3 cellular contexts compared by ENCODE assay signal in genomic region chr6:95856876-95857364, GRCh38.
TF ChIP-seq lines count a peak whose summit lies in the region.

No MANE protein-coding gene starts in this region.

TF ChIP-seq in GM23338, 12 proteins besides CTCF, POLR2A, EP300 and RAD21 (continues in another document):
- TF ChIP-seq, protein P1, sequence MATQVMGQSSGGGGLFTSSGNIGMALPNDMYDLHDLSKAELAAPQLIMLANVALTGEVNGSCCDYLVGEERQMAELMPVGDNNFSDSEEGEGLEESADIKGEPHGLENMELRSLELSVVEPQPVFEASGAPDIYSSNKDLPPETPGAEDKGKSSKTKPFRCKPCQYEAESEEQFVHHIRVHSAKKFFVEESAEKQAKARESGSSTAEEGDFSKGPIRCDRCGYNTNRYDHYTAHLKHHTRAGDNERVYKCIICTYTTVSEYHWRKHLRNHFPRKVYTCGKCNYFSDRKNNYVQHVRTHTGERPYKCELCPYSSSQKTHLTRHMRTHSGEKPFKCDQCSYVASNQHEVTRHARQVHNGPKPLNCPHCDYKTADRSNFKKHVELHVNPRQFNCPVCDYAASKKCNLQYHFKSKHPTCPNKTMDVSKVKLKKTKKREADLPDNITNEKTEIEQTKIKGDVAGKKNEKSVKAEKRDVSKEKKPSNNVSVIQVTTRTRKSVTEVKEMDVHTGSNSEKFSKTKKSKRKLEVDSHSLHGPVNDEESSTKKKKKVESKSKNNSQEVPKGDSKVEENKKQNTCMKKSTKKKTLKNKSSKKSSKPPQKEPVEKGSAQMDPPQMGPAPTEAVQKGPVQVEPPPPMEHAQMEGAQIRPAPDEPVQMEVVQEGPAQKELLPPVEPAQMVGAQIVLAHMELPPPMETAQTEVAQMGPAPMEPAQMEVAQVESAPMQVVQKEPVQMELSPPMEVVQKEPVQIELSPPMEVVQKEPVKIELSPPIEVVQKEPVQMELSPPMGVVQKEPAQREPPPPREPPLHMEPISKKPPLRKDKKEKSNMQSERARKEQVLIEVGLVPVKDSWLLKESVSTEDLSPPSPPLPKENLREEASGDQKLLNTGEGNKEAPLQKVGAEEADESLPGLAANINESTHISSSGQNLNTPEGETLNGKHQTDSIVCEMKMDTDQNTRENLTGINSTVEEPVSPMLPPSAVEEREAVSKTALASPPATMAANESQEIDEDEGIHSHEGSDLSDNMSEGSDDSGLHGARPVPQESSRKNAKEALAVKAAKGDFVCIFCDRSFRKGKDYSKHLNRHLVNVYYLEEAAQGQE (IDR thresholded peaks at IDR 0.05; ENCODE audit: unreplicated experiment): no peak
- TF ChIP-seq ZNF331 (CRISPR knock-in tag; IDR thresholded peaks at IDR 0.05; ENCODE audit: low read depth) (no peak), NANOG (IDR thresholded peaks at IDR 0.05; ENCODE audit: borderline replicate concordance) (no peak), POLR2AphosphoS5 (IDR thresholded peaks at IDR 0.05; ENCODE audit: low read depth) (no peak), EZH2 (IDR thresholded peaks at IDR 0.05; ENCODE audit: low read depth, unreplicated experiment) (no peak), STAT1 (IDR thresholded peaks at IDR 0.05; ENCODE audit: unreplicated experiment) (no peak), ETS1 (IDR thresholded peaks at IDR 0.05) (no peak), CREB1 (CRISPR knock-in tag; IDR thresholded peaks at IDR 0.05; ENCODE audit: low read depth) (no peak)

TF ChIP-seq in WTC11, 78 proteins besides CTCF, POLR2A, EP300 and RAD21 (continues in another document):
- TF ChIP-seq ZNF532 (CRISPR knock-in tag; IDR thresholded peaks at IDR 0.05; ENCODE audit: borderline replicate concordance): no peak
- TF ChIP-seq, protein P2, sequence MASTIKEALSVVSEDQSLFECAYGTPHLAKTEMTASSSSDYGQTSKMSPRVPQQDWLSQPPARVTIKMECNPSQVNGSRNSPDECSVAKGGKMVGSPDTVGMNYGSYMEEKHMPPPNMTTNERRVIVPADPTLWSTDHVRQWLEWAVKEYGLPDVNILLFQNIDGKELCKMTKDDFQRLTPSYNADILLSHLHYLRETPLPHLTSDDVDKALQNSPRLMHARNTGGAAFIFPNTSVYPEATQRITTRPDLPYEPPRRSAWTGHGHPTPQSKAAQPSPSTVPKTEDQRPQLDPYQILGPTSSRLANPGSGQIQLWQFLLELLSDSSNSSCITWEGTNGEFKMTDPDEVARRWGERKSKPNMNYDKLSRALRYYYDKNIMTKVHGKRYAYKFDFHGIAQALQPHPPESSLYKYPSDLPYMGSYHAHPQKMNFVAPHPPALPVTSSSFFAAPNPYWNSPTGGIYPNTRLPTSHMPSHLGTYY (CRISPR knock-in tag; IDR thresholded peaks at IDR 0.05): no peak
- no peak for TF ChIP-seq AFF4 (CRISPR knock-in tag; IDR thresholded peaks at IDR 0.05; ENCODE audit: borderline replicate concordance)
- TF ChIP-seq, protein P3, sequence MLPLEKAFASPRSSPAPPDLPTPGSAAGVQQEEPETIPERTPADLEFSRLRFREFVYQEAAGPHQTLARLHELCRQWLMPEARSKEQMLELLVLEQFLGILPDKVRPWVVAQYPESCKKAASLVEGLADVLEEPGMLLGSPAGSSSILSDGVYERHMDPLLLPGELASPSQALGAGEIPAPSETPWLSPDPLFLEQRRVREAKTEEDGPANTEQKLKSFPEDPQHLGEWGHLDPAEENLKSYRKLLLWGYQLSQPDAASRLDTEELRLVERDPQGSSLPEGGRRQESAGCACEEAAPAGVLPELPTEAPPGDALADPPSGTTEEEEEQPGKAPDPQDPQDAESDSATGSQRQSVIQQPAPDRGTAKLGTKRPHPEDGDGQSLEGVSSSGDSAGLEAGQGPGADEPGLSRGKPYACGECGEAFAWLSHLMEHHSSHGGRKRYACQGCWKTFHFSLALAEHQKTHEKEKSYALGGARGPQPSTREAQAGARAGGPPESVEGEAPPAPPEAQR (CRISPR knock-in tag; IDR thresholded peaks at IDR 0.05): no peak

TF ChIP-seq in SK-N-SH treated with all-trans-retinoic acid at 6 μM for 48 hours, 23 proteins besides CTCF, POLR2A, EP300 and RAD21 (continued from another document):
- TF ChIP-seq, protein P4, sequence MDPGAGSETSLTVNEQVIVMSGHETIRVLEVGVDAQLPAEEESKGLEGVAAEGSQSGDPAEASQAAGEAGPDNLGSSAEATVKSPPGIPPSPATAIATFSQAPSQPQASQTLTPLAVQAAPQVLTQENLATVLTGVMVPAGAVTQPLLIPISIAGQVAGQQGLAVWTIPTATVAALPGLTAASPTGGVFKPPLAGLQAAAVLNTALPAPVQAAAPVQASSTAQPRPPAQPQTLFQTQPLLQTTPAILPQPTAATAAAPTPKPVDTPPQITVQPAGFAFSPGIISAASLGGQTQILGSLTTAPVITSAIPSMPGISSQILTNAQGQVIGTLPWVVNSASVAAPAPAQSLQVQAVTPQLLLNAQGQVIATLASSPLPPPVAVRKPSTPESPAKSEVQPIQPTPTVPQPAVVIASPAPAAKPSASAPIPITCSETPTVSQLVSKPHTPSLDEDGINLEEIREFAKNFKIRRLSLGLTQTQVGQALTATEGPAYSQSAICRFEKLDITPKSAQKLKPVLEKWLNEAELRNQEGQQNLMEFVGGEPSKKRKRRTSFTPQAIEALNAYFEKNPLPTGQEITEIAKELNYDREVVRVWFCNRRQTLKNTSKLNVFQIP (CRISPR knock-in tag; IDR thresholded peaks at IDR 0.05; ENCODE audit: borderline replicate concordance, low read depth): no peak
- TF ChIP-seq ZFP3 (CRISPR knock-in tag; IDR thresholded peaks at IDR 0.05) (no peak), CSDC2 (CRISPR knock-in tag; IDR thresholded peaks at IDR 0.05) (no peak), TSHZ2 (CRISPR knock-in tag; IDR thresholded peaks at IDR 0.05) (no peak), BACH2 (CRISPR knock-in tag; IDR thresholded peaks at IDR 0.05; ENCODE audit: borderline replicate concordance) (no peak), OSR1 (CRISPR knock-in tag; IDR thresholded peaks at IDR 0.05) (no peak), ZC3H10 (CRISPR knock-in tag; IDR thresholded peaks at IDR 0.05) (no peak), SNAI2 (CRISPR knock-in tag; IDR thresholded peaks at IDR 0.05) (no peak)
